In genomic region chr5:132334812-132335211, GRCh38 we compare ENCODE assay signal across 14 cellular contexts. TPM values are rescaled to one million over a fixed set of nuclear protein-coding genes. Genes with fewer than 3 reads are reported as not detected.
DNase-seq lines count a peak whose midpoint lies in the region; ATAC-seq, FAIRE-seq and TF ChIP-seq lines count a peak whose summit lies in the region.
"Had no signal": no experiment of that assay in that cellular context is flagged by ENCODE, and none has a peak within 500 bp of the region (broad histone marks: within the 10 kb centered on the region; RNA-seq: fewer than 3 reads in every experiment).

No MANE protein-coding gene starts in this region.

- H3K27me3 ChIP-seq in keratinocyte (ENCODE audit: control insufficient read depth, extremely low read depth, insufficient read depth, low read length): no peaks in the 10 kb centered on the region
- H3K27me3 ChIP-seq: stomach had no signal

- WGBS in A549 (ENCODE audit: missing lambda C conversion rate): 71% methylated on average over 3 of the region's 3 CpGs

- dilution Hi-C loops in keratinocyte (cut with MboI; ENCODE audit: extremely low pct_ligation_motif_present, low sequenced_read_pairs): no loop called here

- TF ChIP-seq CTCF in A549 (IDR thresholded peaks at IDR 0.05) (no peak), keratinocyte (optimal IDR thresholded peaks at IDR 0.05 in 1 of 3, IDR thresholded peaks at IDR 0.05 in 1 of 3, conservative IDR thresholded peaks at IDR 0.05 in 1 of 3; ENCODE audit: extremely low read depth in 1 of 3, insufficient read depth in 2 of 3, low read length in 3 of 3) (no peak)

- H3K9me1 ChIP-seq in keratinocyte (ENCODE audit: control insufficient read depth, extremely low read depth, insufficient read depth, low read length): no peaks in the 10 kb centered on the region

- H3K27me3 Mint-ChIP-seq in T-cell: no peaks in the 10 kb centered on the region
- H3K27me3 Mint-ChIP-seq: CD4-positive, alpha-beta memory T cell; dendritic cell treated with granulocyte-macrophage colony-stimulating factor and Interleukin-4, amounts not matched to agents 40 ng/mL and 50 ng/mL, for 4 days had no signal

- H3K27ac Mint-ChIP-seq in T-cell: peak overlapping the region in 1 of 2 donors; percentile 30
- H3K27ac Mint-ChIP-seq: CD4-positive, alpha-beta memory T cell; dendritic cell treated with granulocyte-macrophage colony-stimulating factor and Interleukin-4, amounts not matched to agents 40 ng/mL and 50 ng/mL, for 4 days had no signal

- no peaks in the 10 kb centered on the region for H4K20me1 ChIP-seq in keratinocyte (ENCODE audit: control insufficient read depth, extremely low read depth, insufficient read depth, low read length)

- FAIRE-seq in A549 (lab: Jason Lieb, UNC) (no peak), keratinocyte (lab: Jason Lieb, UNC) (peak; percentile 34)

- no peak for TF ChIP-seq RAD21 in A549 (conservative IDR thresholded peaks at IDR 0.05 in 1 of 2, IDR thresholded peaks at IDR 0.05 in 1 of 2)

- no peaks in the 10 kb centered on the region for H3K79me2 ChIP-seq in keratinocyte (ENCODE audit: control insufficient read depth, insufficient read depth, low read length)

- H3K27ac ChIP-seq in A549 (no peak overlapping the region), keratinocyte (ENCODE audit: control insufficient read depth, insufficient read depth, low read length) (no peak overlapping the region)
- H3K27ac ChIP-seq: stomach had no signal

- H3K4me1 Mint-ChIP-seq in T-cell: peaks cover 0 to 6% (median 6%) of the 10 kb centered on the region in 3 donors

- CTCF ChIA-PET in A549 (lab: Yijun Ruan, JAX): interaction anchor here (1.4 kb wide), 1 partner anchor 41 kb away, joined by 3 read pairs; the partner anchor contains the start of gene SLC22A4
- CTCF ChIA-PET in T-cell (lab: Charles Lee): interaction anchor here in 1 of 2 donors (0.8 kb wide), 1 partner anchor 166 kb away, joined by 3 read pairs; no protein-coding TSS in a partner anchor

- no peaks in the 10 kb centered on the region for H3K9me3 ChIP-seq in A549
- no peaks in the 10 kb centered on the region for H3K9me3 ChIP-seq in keratinocyte (ENCODE audit: control insufficient read depth, low read depth, low read length)
- H3K9me3 ChIP-seq: stomach had no signal

- H3K4me3 ChIP-seq in A549 (no peak overlapping the region), keratinocyte (ENCODE audit: control insufficient read depth in 2 of 3, extremely low read depth in 1 of 3, insufficient read depth in 2 of 3, low read depth in 1 of 3, low read length in 3 of 3) (no peak overlapping the region)
- H3K4me3 ChIP-seq: stomach had no signal

- POLR2A ChIA-PET in A549 (lab: Yijun Ruan, JAX): interaction anchor here (0.5 kb wide), 1 partner anchor 34 kb away, joined by 3 read pairs; no protein-coding TSS in a partner anchor
- POLR2A ChIA-PET in T-cell (lab: Charles Lee): interaction anchor here in 1 of 2 donors (0.6 kb wide), 1 partner anchor 142 kb away, joined by 4 read pairs; no protein-coding TSS in a partner anchor

- H3K36me3 Mint-ChIP-seq in T-cell: peaks cover 16% of the 10 kb centered on the region

- H3K4me1 ChIP-seq in A549 (peaks cover 19% of the 10 kb centered on the region), keratinocyte (ENCODE audit: control insufficient read depth, extremely low read depth, insufficient read depth, low read length) (peaks cover 5% of the 10 kb centered on the region)
- H3K4me1 ChIP-seq: stomach had no signal

- no peak overlapping the region for H3K4me3 Mint-ChIP-seq in T-cell
- H3K4me3 Mint-ChIP-seq: CD4-positive, alpha-beta memory T cell; dendritic cell treated with granulocyte-macrophage colony-stimulating factor and Interleukin-4, amounts not matched to agents 40 ng/mL and 50 ng/mL, for 4 days had no signal

- H3K9me3 Mint-ChIP-seq in T-cell: no peaks in the 10 kb centered on the region
- H3K9me3 Mint-ChIP-seq: CD4-positive, alpha-beta memory T cell; dendritic cell treated with granulocyte-macrophage colony-stimulating factor and Interleukin-4, amounts not matched to agents 40 ng/mL and 50 ng/mL, for 4 days had no signal

- DNase-seq in A549 (ENCODE audit: low read depth in 1 of 2, low spot score in 1 of 2) (peak in 1 of 2 experiments; percentile 23), DMS53 (lab: John Stamatoyannopoulos, UW) (peak; percentile 89), T-cell (no peak), keratinocyte (ENCODE audit: low read depth, low spot score) (no peak), NCI-H226 (no peak)
- DNase-seq in effector CD4-positive, alpha-beta T cell: no peak
- DNase-seq: activated naive CD4-positive, alpha-beta T cell treated with anti-CD3 and anti-CD28 coated beads, Interleukin-2, amount 50 U/mL, for 16 hours; hippocampal formation; NCI-H1105 treated with DMSO at 0.1 percent for 48 hours; stimulated activated CD4-positive, alpha-beta T cell treated with anti-CD3 and anti-CD28 coated beads, Interleukin-2, amount 100 ng/mL, for 24 hours; stomach had no signal

- peak in 1 of 2 experiments; percentile 60; a peak in 3 of 6 replicates for ATAC-seq in A549
- peak; percentile 51 to 77 (median 62) for ATAC-seq in T-cell (replicated peaks in 1 of 4)
- no peak for ATAC-seq in HG02588 (IDR thresholded peaks at IDR 0.05; ENCODE audit: unreplicated experiment)

- no peak overlapping the region; the same call in 2 of the 3 replicates for H3K4me2 ChIP-seq in A549
- no peak overlapping the region for H3K4me2 ChIP-seq in keratinocyte (ENCODE audit: control insufficient read depth, extremely low read depth, insufficient read depth, low read depth, low read length)

- peaks cover 2 to 11% of the 10 kb centered on the region in 2 experiments for H3K36me3 ChIP-seq in keratinocyte (ENCODE audit: control insufficient read depth in 2 of 2, extremely low read depth in 1 of 2, insufficient read depth in 2 of 2, low read length in 2 of 2)

- H2AFZ ChIP-seq in keratinocyte (ENCODE audit: control insufficient read depth, low read length): no peak overlapping the region

- TF ChIP-seq POLR2A in A549 (IDR thresholded peaks at IDR 0.05; ENCODE audit: low read length): no peak

- no peak overlapping the region for H3K9ac ChIP-seq in keratinocyte (ENCODE audit: control insufficient read depth, extremely low read depth, insufficient read depth, low read length)

- TF ChIP-seq EP300 in A549 (IDR thresholded peaks at IDR 0.05): no peak

TF ChIP-seq in A549, 52 proteins besides CTCF, POLR2A, EP300 and RAD21:
- TF ChIP-seq, protein P1, sequence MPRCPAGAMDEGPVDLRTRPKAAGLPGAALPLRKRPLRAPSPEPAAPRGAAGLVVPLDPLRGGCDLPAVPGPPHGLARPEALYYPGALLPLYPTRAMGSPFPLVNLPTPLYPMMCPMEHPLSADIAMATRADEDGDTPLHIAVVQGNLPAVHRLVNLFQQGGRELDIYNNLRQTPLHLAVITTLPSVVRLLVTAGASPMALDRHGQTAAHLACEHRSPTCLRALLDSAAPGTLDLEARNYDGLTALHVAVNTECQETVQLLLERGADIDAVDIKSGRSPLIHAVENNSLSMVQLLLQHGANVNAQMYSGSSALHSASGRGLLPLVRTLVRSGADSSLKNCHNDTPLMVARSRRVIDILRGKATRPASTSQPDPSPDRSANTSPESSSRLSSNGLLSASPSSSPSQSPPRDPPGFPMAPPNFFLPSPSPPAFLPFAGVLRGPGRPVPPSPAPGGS (IDR thresholded peaks at IDR 0.05): no peak
- TF ChIP-seq FOSL2 (IDR thresholded peaks at IDR 0.05) (no peak), FOSL2 (CRISPR knock-in tag; IDR thresholded peaks at IDR 0.05) (peak; percentile 36; the same call in 1 of the 2 replicates), ZC3H11A (IDR thresholded peaks at IDR 0.05) (no peak), RFX5 (IDR thresholded peaks at IDR 0.05) (no peak)
TF ChIP-seq in A549: peak in this region for 1.

RNA-seq across cellular contexts. Expression of gene SLC22A5, which starts 34.7 kb away (rescaled TPM):
- polyA plus RNA-seq in A549 (2011; rRNA removed) (35.3 and 44.8 TPM in 2 replicates), A549 (2017; fragmentation: RNase III; extraction: RNeasy Plus Mini Kit Qiagen cat#74134 plus additional on column Dnase treatment) (27.4 to 33.2 TPM (median 28.4 TPM) in 3 replicates), keratinocyte (14.8 to 23.0 TPM (median 21.5 TPM) in 3 replicates)
- 28.3 and 41.2 TPM in 2 replicates for polyA plus RNA-seq in A549 (2012; cell fraction: cytosol; rRNA removed)
- polyA plus RNA-seq in A549 (2012; cell fraction: nucleus; rRNA removed): 102 and 117 TPM in 2 replicates
- polyA minus RNA-seq in A549 (2011; rRNA and poly(A)+ RNA removed): 69.1 and 93.8 TPM in 2 replicates
- total RNA-seq in T-cell: 10 to 100 TPM in 2 of 5 donors, 1 to 10 TPM in 3; 4.8 to 14.0 (median 7.6) TPM
- 2.4 TPM for polyA plus RNA-seq in keratinocyte (2011; ENCODE audit: low read depth)
- polyA plus RNA-seq in keratinocyte (2011; cell fraction: cytosol; rRNA removed): 9.5 and 17.4 TPM in 2 replicates
- 56.3 and 66.2 TPM in 2 replicates for polyA plus RNA-seq in keratinocyte (2011; cell fraction: nucleus; rRNA removed)
- polyA plus RNA-seq in keratinocyte (2012; ENCODE audit: low replicate concordance): 7.7 and 9.6 TPM in 2 replicates
- polyA minus RNA-seq in keratinocyte: 43.5 to 54.4 TPM (median 46.9 TPM) in 3 replicates
- polyA minus RNA-seq in keratinocyte (2011; cell fraction: cytosol; rRNA and poly(A)+ RNA removed): 18.8 TPM
- polyA minus RNA-seq in keratinocyte (2011; cell fraction: nucleus; rRNA and poly(A)+ RNA removed): 29.9 and 37.5 TPM in 2 replicates

RNA-seq across cellular contexts. Expression of gene SLC22A4, which starts 40.6 kb away (rescaled TPM):
- polyA plus RNA-seq in A549 (2011; rRNA removed): 4.1 and 4.6 TPM in 2 replicates
- polyA plus RNA-seq in A549 (2012; cell fraction: cytosol; rRNA removed): 2.1 and 3.2 TPM in 2 replicates
- 8.2 and 10.1 TPM in 2 replicates for polyA plus RNA-seq in A549 (2012; cell fraction: nucleus; rRNA removed)
- polyA plus RNA-seq in A549 (2017; fragmentation: RNase III; extraction: RNeasy Plus Mini Kit Qiagen cat#74134 plus additional on column Dnase treatment): 3.2 to 4.2 TPM (median 3.6 TPM) in 3 replicates
- 5.6 and 6.8 TPM in 2 replicates for polyA minus RNA-seq in A549 (2011; rRNA and poly(A)+ RNA removed)
- under 1 TPM in 1 of 5 donors, not detected in 4; 0.20 TPM for total RNA-seq in T-cell
- 1.00 to 1.5 TPM (median 1.4 TPM) in 3 replicates for polyA plus RNA-seq in keratinocyte
- not detected for polyA plus RNA-seq in keratinocyte (2011; ENCODE audit: low read depth)
- polyA plus RNA-seq in keratinocyte (2011; cell fraction: cytosol; rRNA removed): 0.68 and 0.78 TPM in 2 replicates
- 1.9 and 2.2 TPM in 2 replicates for polyA plus RNA-seq in keratinocyte (2011; cell fraction: nucleus; rRNA removed)
- polyA plus RNA-seq in keratinocyte (2012; ENCODE audit: low replicate concordance): 0.23 and 0.76 TPM in 2 replicates
- 1.6 to 1.9 TPM (median 1.7 TPM) in 3 replicates for polyA minus RNA-seq in keratinocyte
- polyA minus RNA-seq in keratinocyte (2011; cell fraction: cytosol; rRNA and poly(A)+ RNA removed): not detected
- 0.95 and 1.1 TPM in 2 replicates for polyA minus RNA-seq in keratinocyte (2011; cell fraction: nucleus; rRNA and poly(A)+ RNA removed)
- polyA plus RNA-seq: CD4-positive, alpha-beta memory T cell had no signal
